In genomic region chr12:5723711-5724252, GRCh38 we compare ENCODE assay signal across 1 cellular context.
A peak's percentile ranks its signal among the peaks of the same experiment; 100 is the strongest.
TF ChIP-seq lines count a peak whose summit lies in the region.

No MANE protein-coding gene starts in this region.

TF ChIP-seq in K562, 482 proteins besides CTCF, POLR2A, EP300 and RAD21 (continued from another document and continues in another):
- TF ChIP-seq PBX2 (CRISPR knock-in tag; IDR thresholded peaks at IDR 0.05; ENCODE audit: low read depth) (no peak), PBX2 (tag; conservative IDR thresholded peaks at IDR 0.05; ENCODE audit: low read depth) (no peak), SMAD4 (CRISPR knock-in tag; conservative IDR thresholded peaks at IDR 0.05) (peak; percentile 47), TRIM24 (IDR thresholded peaks at IDR 0.05) (no peak), IRF1 (CRISPR knock-in tag; IDR thresholded peaks at IDR 0.05; ENCODE audit: borderline replicate concordance) (no peak), CHD1 (IDR thresholded peaks at IDR 0.05; ENCODE audit: low read length) (no peak), ZNF668 (CRISPR knock-in tag; IDR thresholded peaks at IDR 0.05) (peak; percentile 69; the same call in 1 of the 2 replicates), ZNF583 (CRISPR knock-in tag; IDR thresholded peaks at IDR 0.05) (peak; percentile 60; the same call in 1 of the 2 replicates), RBM34 (IDR thresholded peaks at IDR 0.05; ENCODE audit: borderline replicate concordance, insufficient read depth, low read length) (no peak), NR2C1 (IDR thresholded peaks at IDR 0.05) (no peak), NR2C1 (tag; IDR thresholded peaks at IDR 0.05) (0 out of 2 replicates have a peak, but pooled peaks have one; percentile 18), JUN (IDR thresholded peaks at IDR 0.05; ENCODE audit: borderline replicate concordance, low read depth, low read length) (no peak), JUN (CRISPR knock-in tag; IDR thresholded peaks at IDR 0.05; ENCODE audit: borderline replicate concordance) (no peak), ETV5 (CRISPR knock-in tag; IDR thresholded peaks at IDR 0.05; ENCODE audit: low read depth) (no peak), ZFP36 (IDR thresholded peaks at IDR 0.05; ENCODE audit: low read depth, low read length, partially characterized antibody) (no peak), TAL1 (IDR thresholded peaks at IDR 0.05) (peak; percentile 46; the same call in 1 of the 2 replicates), THRAP3 (IDR thresholded peaks at IDR 0.05; ENCODE audit: borderline replicate concordance) (no peak), JUNB (CRISPR knock-in tag; conservative IDR thresholded peaks at IDR 0.05) (no peak), GABPA (tag; conservative IDR thresholded peaks at IDR 0.05; ENCODE audit: low read depth) (no peak), PHB2 (IDR thresholded peaks at IDR 0.05; ENCODE audit: low read depth) (no peak), HNRNPLL (IDR thresholded peaks at IDR 0.05; ENCODE audit: low read depth, low read length, poor library complexity, severe bottlenecking) (no peak), TBL1XR1 (IDR thresholded peaks at IDR 0.05; ENCODE audit: low read length in 2 of 2) (no peak), MEF2A (IDR thresholded peaks at IDR 0.05; ENCODE audit: control insufficient read depth, low read depth, low read length) (no peak), KLF6 (CRISPR knock-in tag; IDR thresholded peaks at IDR 0.05; ENCODE audit: borderline replicate concordance) (no peak), CREM (IDR thresholded peaks at IDR 0.05; ENCODE audit: low read depth) (no peak), ZNF740 (CRISPR knock-in tag; IDR thresholded peaks at IDR 0.05) (no peak), ZNF740 (tag; IDR thresholded peaks at IDR 0.05) (no peak), ZBTB12 (CRISPR knock-in tag; IDR thresholded peaks at IDR 0.05) (no peak), BRD4 (IDR thresholded peaks at IDR 0.05) (no peak), GTF2E2 (tag; IDR thresholded peaks at IDR 0.05) (no peak), CEBPZ (IDR thresholded peaks at IDR 0.05; ENCODE audit: borderline replicate concordance, low read depth, low read length) (no peak), FOXM1 (IDR thresholded peaks at IDR 0.05; ENCODE audit: low read depth) (no peak), FOXM1 (CRISPR knock-in tag; IDR thresholded peaks at IDR 0.05; ENCODE audit: low read depth) (no peak), NRF1 (conservative IDR thresholded peaks at IDR 0.05 in 1 of 2, IDR thresholded peaks at IDR 0.05 in 1 of 2) (no peak), NR4A1 (CRISPR knock-in tag; IDR thresholded peaks at IDR 0.05) (no peak), NR4A1 (tag; IDR thresholded peaks at IDR 0.05) (peak; percentile 55; the same call in 1 of the 2 replicates), ZKSCAN3 (CRISPR knock-in tag; IDR thresholded peaks at IDR 0.05) (no peak), NCOR1 (IDR thresholded peaks at IDR 0.05) (peak; percentile 29; the same call in 1 of the 2 replicates), HDAC1 (IDR thresholded peaks at IDR 0.05) (no peak), KDM4B (IDR thresholded peaks at IDR 0.05; ENCODE audit: borderline replicate concordance in 2 of 2, low read depth in 1 of 2) (no peak), ZNF354B (CRISPR knock-in tag; IDR thresholded peaks at IDR 0.05) (no peak), HOMEZ (CRISPR knock-in tag; IDR thresholded peaks at IDR 0.05) (no peak), CHD2 (IDR thresholded peaks at IDR 0.05; ENCODE audit: low read depth, low read length) (no peak), MBD2 (IDR thresholded peaks at IDR 0.05; ENCODE audit: borderline replicate concordance, low read depth) (no peak), YY1 (IDR thresholded peaks at IDR 0.05; ENCODE audit: borderline replicate concordance in 1 of 3, control insufficient read depth in 1 of 3, extremely low read depth in 1 of 3, insufficient read depth in 3 of 3, insufficient read length in 1 of 3, insufficient replicate concordance in 2 of 3, low read depth in 1 of 3, low read length in 2 of 3) (peak in 1 of 3 experiments; percentile 20), BDP1 (IDR thresholded peaks at IDR 0.05; ENCODE audit: insufficient read depth, insufficient read length) (no peak)
- TF ChIP-seq, protein P1, sequence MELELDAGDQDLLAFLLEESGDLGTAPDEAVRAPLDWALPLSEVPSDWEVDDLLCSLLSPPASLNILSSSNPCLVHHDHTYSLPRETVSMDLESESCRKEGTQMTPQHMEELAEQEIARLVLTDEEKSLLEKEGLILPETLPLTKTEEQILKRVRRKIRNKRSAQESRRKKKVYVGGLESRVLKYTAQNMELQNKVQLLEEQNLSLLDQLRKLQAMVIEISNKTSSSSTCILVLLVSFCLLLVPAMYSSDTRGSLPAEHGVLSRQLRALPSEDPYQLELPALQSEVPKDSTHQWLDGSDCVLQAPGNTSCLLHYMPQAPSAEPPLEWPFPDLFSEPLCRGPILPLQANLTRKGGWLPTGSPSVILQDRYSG (tag; conservative IDR thresholded peaks at IDR 0.05; ENCODE audit: low read depth), result peak; percentile 72; the same call in 1 of the 2 replicates
- TF ChIP-seq, protein P2, sequence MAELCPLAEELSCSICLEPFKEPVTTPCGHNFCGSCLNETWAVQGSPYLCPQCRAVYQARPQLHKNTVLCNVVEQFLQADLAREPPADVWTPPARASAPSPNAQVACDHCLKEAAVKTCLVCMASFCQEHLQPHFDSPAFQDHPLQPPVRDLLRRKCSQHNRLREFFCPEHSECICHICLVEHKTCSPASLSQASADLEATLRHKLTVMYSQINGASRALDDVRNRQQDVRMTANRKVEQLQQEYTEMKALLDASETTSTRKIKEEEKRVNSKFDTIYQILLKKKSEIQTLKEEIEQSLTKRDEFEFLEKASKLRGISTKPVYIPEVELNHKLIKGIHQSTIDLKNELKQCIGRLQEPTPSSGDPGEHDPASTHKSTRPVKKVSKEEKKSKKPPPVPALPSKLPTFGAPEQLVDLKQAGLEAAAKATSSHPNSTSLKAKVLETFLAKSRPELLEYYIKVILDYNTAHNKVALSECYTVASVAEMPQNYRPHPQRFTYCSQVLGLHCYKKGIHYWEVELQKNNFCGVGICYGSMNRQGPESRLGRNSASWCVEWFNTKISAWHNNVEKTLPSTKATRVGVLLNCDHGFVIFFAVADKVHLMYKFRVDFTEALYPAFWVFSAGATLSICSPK (IDR thresholded peaks at IDR 0.05; ENCODE audit: borderline replicate concordance), result no peak
- TF ChIP-seq, protein P3, sequence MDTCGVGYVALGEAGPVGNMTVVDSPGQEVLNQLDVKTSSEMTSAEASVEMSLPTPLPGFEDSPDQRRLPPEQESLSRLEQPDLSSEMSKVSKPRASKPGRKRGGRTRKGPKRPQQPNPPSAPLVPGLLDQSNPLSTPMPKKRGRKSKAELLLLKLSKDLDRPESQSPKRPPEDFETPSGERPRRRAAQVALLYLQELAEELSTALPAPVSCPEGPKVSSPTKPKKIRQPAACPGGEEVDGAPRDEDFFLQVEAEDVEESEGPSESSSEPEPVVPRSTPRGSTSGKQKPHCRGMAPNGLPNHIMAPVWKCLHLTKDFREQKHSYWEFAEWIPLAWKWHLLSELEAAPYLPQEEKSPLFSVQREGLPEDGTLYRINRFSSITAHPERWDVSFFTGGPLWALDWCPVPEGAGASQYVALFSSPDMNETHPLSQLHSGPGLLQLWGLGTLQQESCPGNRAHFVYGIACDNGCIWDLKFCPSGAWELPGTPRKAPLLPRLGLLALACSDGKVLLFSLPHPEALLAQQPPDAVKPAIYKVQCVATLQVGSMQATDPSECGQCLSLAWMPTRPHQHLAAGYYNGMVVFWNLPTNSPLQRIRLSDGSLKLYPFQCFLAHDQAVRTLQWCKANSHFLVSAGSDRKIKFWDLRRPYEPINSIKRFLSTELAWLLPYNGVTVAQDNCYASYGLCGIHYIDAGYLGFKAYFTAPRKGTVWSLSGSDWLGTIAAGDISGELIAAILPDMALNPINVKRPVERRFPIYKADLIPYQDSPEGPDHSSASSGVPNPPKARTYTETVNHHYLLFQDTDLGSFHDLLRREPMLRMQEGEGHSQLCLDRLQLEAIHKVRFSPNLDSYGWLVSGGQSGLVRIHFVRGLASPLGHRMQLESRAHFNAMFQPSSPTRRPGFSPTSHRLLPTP (IDR thresholded peaks at IDR 0.05; ENCODE audit: borderline replicate concordance, extremely low read depth, insufficient read length), result no peak
